In genomic region chr7:43119371-43120069, GRCh38 we compare ENCODE assay signal across 1 cellular context.
TF ChIP-seq lines count a peak whose summit lies in the region.

No MANE protein-coding gene starts in this region.

TF ChIP-seq in H1, 55 proteins besides CTCF, POLR2A, EP300 and RAD21:
- TF ChIP-seq JUND (IDR thresholded peaks at IDR 0.05; ENCODE audit: low read length) (peak; percentile 25; the same call in 1 of the 2 replicates), CHD2 (IDR thresholded peaks at IDR 0.05; ENCODE audit: low read length) (no peak)
TF ChIP-seq in H1: peak in this region for 1.
